12 cellular contexts compared by ENCODE assay signal in genomic region chr2:117536139-117536538, GRCh38.
A peak's percentile ranks its signal among the peaks of the same experiment; 100 is the strongest.
DNase-seq lines count a peak whose midpoint lies in the region; ATAC-seq and TF ChIP-seq lines count a peak whose summit lies in the region.
"Had no signal": no experiment of that assay in that cellular context is flagged by ENCODE, and none has a peak within 500 bp of the region (broad histone marks: within the 10 kb centered on the region; RNA-seq: fewer than 3 reads in every experiment).

No MANE protein-coding gene starts in this region.

- peak; percentile 73 for ATAC-seq in mucosa of descending colon
- ATAC-seq in GM21390 (IDR thresholded peaks at IDR 0.05; ENCODE audit: unreplicated experiment), result no peak

- H3K9me3 Mint-ChIP-seq in CD8-positive, alpha-beta memory T cell, result peaks cover 2 to 15% (median 10%) of the 10 kb centered on the region in 5 donors

- DNase-seq in GM10266 (ENCODE audit: extremely low spot score), result no peak
- DNase-seq in HT1080 (ENCODE audit: low read depth), result peak; percentile 10
- peak; percentile 1 for DNase-seq in astrocyte of the hippocampus (ENCODE audit: low read depth, low spot score)
- DNase-seq in mucosa of descending colon, result peak in 1 of 3 donors; percentile 41
- DNase-seq in CD8-positive, alpha-beta memory T cell, result no peak
- DNase-seq in MV-4-11 (lab: John Stamatoyannopoulos, UW), result no peak
- DNase-seq: NCI-H1105 treated with DMSO at 0.1 percent for 48 hours had no signal

- H3K27ac Mint-ChIP-seq in CD8-positive, alpha-beta memory T cell, result no peak overlapping the region
- H3K27ac Mint-ChIP-seq: memory B cell had no signal

- H3K4me3 ChIP-seq in mucosa of descending colon, result no peak overlapping the region
- H3K4me3 ChIP-seq in CD8-positive, alpha-beta memory T cell (ENCODE audit: low read length), result no peak overlapping the region
- H3K4me3 ChIP-seq: ascending aorta, esophagus muscularis mucosa, SJSA1 had no signal

- H3K4me3 Mint-ChIP-seq in CD8-positive, alpha-beta memory T cell, result no peak overlapping the region
- H3K4me3 Mint-ChIP-seq: memory B cell had no signal

- no peaks in the 10 kb centered on the region for H3K4me1 Mint-ChIP-seq in CD8-positive, alpha-beta memory T cell
- H3K4me1 Mint-ChIP-seq: memory B cell had no signal

- H3K27ac ChIP-seq in CD8-positive, alpha-beta memory T cell (ENCODE audit: low read depth, low read length), result no peak overlapping the region
- H3K27ac ChIP-seq: ascending aorta, esophagus muscularis mucosa, SJSA1 had no signal

- H3K36me3 Mint-ChIP-seq in CD8-positive, alpha-beta memory T cell, result no peaks in the 10 kb centered on the region
- H3K36me3 Mint-ChIP-seq: memory B cell had no signal

- H3K4me1 ChIP-seq in mucosa of descending colon (ENCODE audit: low read depth), result no peaks in the 10 kb centered on the region
- H3K4me1 ChIP-seq in CD8-positive, alpha-beta memory T cell (ENCODE audit: insufficient read depth, low read length), result no peaks in the 10 kb centered on the region
- H3K4me1 ChIP-seq: ascending aorta, esophagus muscularis mucosa, SJSA1 had no signal

- POLR2A ChIA-PET in CD8-positive, alpha-beta memory T cell (lab: Charles Lee), result no interaction called here

- intact Hi-C loops in mucosa of descending colon (cut with DNase I, micrococcal nuclease), result no loop called here

- no peaks in the 10 kb centered on the region for H3K36me3 ChIP-seq in mucosa of descending colon (ENCODE audit: low read depth)
- H3K36me3 ChIP-seq in CD8-positive, alpha-beta memory T cell (ENCODE audit: insufficient read depth, low read length), result no peaks in the 10 kb centered on the region
- H3K36me3 ChIP-seq: ascending aorta, esophagus muscularis mucosa, SJSA1 had no signal

- no peaks in the 10 kb centered on the region for H3K9me3 ChIP-seq in mucosa of descending colon
- no peaks in the 10 kb centered on the region for H3K9me3 ChIP-seq in CD8-positive, alpha-beta memory T cell (ENCODE audit: low read length)
- H3K9me3 ChIP-seq: ascending aorta had no signal

- TF ChIP-seq CTCF in GM10266 (IDR thresholded peaks at IDR 0.05; ENCODE audit: control insufficient read depth, insufficient read depth, low read depth, missing control alignments), result peak; percentile 9
- peak; percentile 39 for TF ChIP-seq CTCF in mucosa of descending colon (IDR thresholded peaks at IDR 0.05)

- no peaks in the 10 kb centered on the region for H3K27me3 ChIP-seq in CD8-positive, alpha-beta memory T cell (ENCODE audit: insufficient read depth, low read length, poor library complexity, severe bottlenecking)
- H3K27me3 ChIP-seq: ascending aorta, esophagus muscularis mucosa, SJSA1 had no signal

- CTCF ChIA-PET in CD8-positive, alpha-beta memory T cell (lab: Charles Lee), result interaction anchor here (1.1 kb wide), 1 partner anchor 9 kb away, joined by 3 read pairs; no protein-coding TSS in a partner anchor

- no peaks in the 10 kb centered on the region for H3K27me3 Mint-ChIP-seq in CD8-positive, alpha-beta memory T cell
- H3K27me3 Mint-ChIP-seq: memory B cell had no signal

Comparison
In these comparisons a context has a peak if more than half of its experiments do, and no peak if none do; other contexts are left out.
1. DNase-seq: peak in HT1080 (single experiment) and astrocyte of the hippocampus (single experiment); none in GM10266 (single experiment), CD8-positive, alpha-beta memory T cell (0 of 5) and MV-4-11 (single experiment).